Comparison of ENCODE assay signal across 18 cellular contexts in genomic region chr16:81642107-81642436, GRCh38.
DNase-seq lines count a peak whose midpoint lies in the region; ATAC-seq and TF ChIP-seq lines count a peak whose summit lies in the region.
"Had no signal": no experiment of that assay in that cellular context is flagged by ENCODE, and none has a peak within 500 bp of the region (broad histone marks: within the 10 kb centered on the region; RNA-seq: fewer than 3 reads in every experiment).

No MANE protein-coding gene starts in this region.

- peak; percentile 86 for ATAC-seq in activated CD4-positive, alpha-beta T cell treated with anti-CD3 and anti-CD28 coated beads for 36 hours
- no peak for ATAC-seq in natural killer cell
- ATAC-seq in natural killer cell treated with Interleukin-12 subunit alpha and Interleukin-12 subunit beta and Interleukin-15 and Interleukin-18, amount 100 ng/mL, for 72 hours = no peak

- H3K27ac ChIP-seq in hepatocyte = no peak overlapping the region
- H3K27ac ChIP-seq in RWPE1 = no peak overlapping the region
- H3K27ac ChIP-seq: 22Rv1; BLaER1 treated with 17β-estradiol and CSF1 and Interleukin-3, amounts not matched to agents 10 nM and 100 nM; PC-9 had no signal

- no peaks in the 10 kb centered on the region for H3K27me3 ChIP-seq in hepatocyte
- H3K27me3 ChIP-seq: BLaER1 treated with 17β-estradiol and CSF1 and Interleukin-3, amounts not matched to agents 10 nM and 100 nM had no signal

- H3K79me2 ChIP-seq in hepatocyte = peaks cover 48% of the 10 kb centered on the region

- H3K27me3 Mint-ChIP-seq in activated CD4-positive, alpha-beta T cell treated with anti-CD3 and anti-CD28 coated beads for 36 hours = no peaks in the 10 kb centered on the region
- no peaks in the 10 kb centered on the region for H3K27me3 Mint-ChIP-seq in natural killer cell (ENCODE audit: low read depth in 2 of 2)
- no peaks in the 10 kb centered on the region for H3K27me3 Mint-ChIP-seq in natural killer cell treated with Interleukin-12 subunit alpha and Interleukin-12 subunit beta and Interleukin-15 and Interleukin-18, amount 100 ng/mL, for 72 hours
- peaks cover 2 to 8% (median 3%) of the 10 kb centered on the region in 3 donors for H3K27me3 Mint-ChIP-seq in immature natural killer cell (ENCODE audit: low read depth in 3 of 3)
- H3K27me3 Mint-ChIP-seq: CD8-positive, alpha-beta memory T cell had no signal

- no peak overlapping the region for H3K4me3 Mint-ChIP-seq in activated CD4-positive, alpha-beta T cell treated with anti-CD3 and anti-CD28 coated beads for 36 hours
- H3K4me3 Mint-ChIP-seq in natural killer cell (no peak overlapping the region), immature natural killer cell (peak overlapping the region in 1 of 5 donors; percentile 12)
- H3K4me3 Mint-ChIP-seq in natural killer cell treated with Interleukin-12 subunit alpha and Interleukin-12 subunit beta and Interleukin-15 and Interleukin-18, amount 100 ng/mL, for 72 hours = no peak overlapping the region
- H3K4me3 Mint-ChIP-seq: CD8-positive, alpha-beta memory T cell had no signal

- peak; percentile 35 for DNase-seq in activated CD4-positive, alpha-beta T cell treated with anti-CD3 and anti-CD28 coated beads for 36 hours
- DNase-seq in activated CD4-positive, alpha-beta T cell treated with anti-CD3 and anti-CD28 coated beads, Interleukin-2, amount 50 U/mL, for 1 hour = no peak
- DNase-seq in natural killer cell = no peak
- DNase-seq in natural killer cell treated with Interleukin-12 subunit alpha and Interleukin-12 subunit beta and Interleukin-15 and Interleukin-18, amount 100 ng/mL, for 72 hours (ENCODE audit: low spot score) = no peak
- DNase-seq in immature natural killer cell = no peak
- no peak for DNase-seq in hepatocyte (ENCODE audit: low spot score)
- no peak for DNase-seq in AG20443 (ENCODE audit: low spot score)
- DNase-seq in RWPE1 (ENCODE audit: low spot score) = no peak
- DNase-seq: ACHN; Calu3; CD8-positive, alpha-beta memory T cell; Kasumi-1; NCI-H1694; PC-9; RPMI8226; SHP77 treated with DMSO at 0.1 percent for 48 hours had no signal

- no peak overlapping the region for H3K4me2 ChIP-seq in hepatocyte
- H3K4me2 ChIP-seq: BLaER1 treated with 17β-estradiol and CSF1 and Interleukin-3, amounts not matched to agents 10 nM and 100 nM; PC-9 had no signal

- no peaks in the 10 kb centered on the region for H3K36me3 ChIP-seq in hepatocyte (replicated peaks; ENCODE audit: insufficient read depth, low read depth)

- H3K9me3 ChIP-seq in hepatocyte (ENCODE audit: low read depth) = no peaks in the 10 kb centered on the region

- TF ChIP-seq CTCF in natural killer cell (IDR thresholded peaks at IDR 0.05) (no peak), hepatocyte (IDR thresholded peaks at IDR 0.05; ENCODE audit: poor library complexity) (no peak), RWPE1 (conservative IDR thresholded peaks at IDR 0.05; ENCODE audit: low read depth) (no peak)

- H3K4me1 Mint-ChIP-seq in activated CD4-positive, alpha-beta T cell treated with anti-CD3 and anti-CD28 coated beads for 36 hours = peaks cover 17% of the 10 kb centered on the region
- peaks cover 43 to 75% of the 10 kb centered on the region in 2 donors for H3K4me1 Mint-ChIP-seq in natural killer cell
- peaks cover 31 to 41% of the 10 kb centered on the region in 2 donors for H3K4me1 Mint-ChIP-seq in natural killer cell treated with Interleukin-12 subunit alpha and Interleukin-12 subunit beta and Interleukin-15 and Interleukin-18, amount 100 ng/mL, for 72 hours (ENCODE audit: low read depth in 2 of 2)
- peaks cover 59 to 84% of the 10 kb centered on the region in 2 donors for H3K4me1 Mint-ChIP-seq in immature natural killer cell

- intact Hi-C loops in activated CD4-positive, alpha-beta T cell treated with anti-CD3 and anti-CD28 coated beads for 36 hours (cut with DNase I, micrococcal nuclease) = no loop called here
- intact Hi-C loops in natural killer cell (cut with micrococcal nuclease) = no loop called here

- no peaks in the 10 kb centered on the region for H3K4me1 ChIP-seq in hepatocyte (ENCODE audit: insufficient read depth)

- 100% methylated on average over 4 of the region's 4 CpGs for WGBS in hepatocyte (ENCODE audit: low lambda C conversion rate, missing lambda C conversion rate)

- H3K9me3 Mint-ChIP-seq in activated CD4-positive, alpha-beta T cell treated with anti-CD3 and anti-CD28 coated beads for 36 hours (ENCODE audit: low read depth) = no peaks in the 10 kb centered on the region
- peaks cover 0 to 2% of the 10 kb centered on the region in 2 donors for H3K9me3 Mint-ChIP-seq in natural killer cell
- no peaks in the 10 kb centered on the region for H3K9me3 Mint-ChIP-seq in natural killer cell treated with Interleukin-12 subunit alpha and Interleukin-12 subunit beta and Interleukin-15 and Interleukin-18, amount 100 ng/mL, for 72 hours
- no peaks in the 10 kb centered on the region for H3K9me3 Mint-ChIP-seq in immature natural killer cell
- H3K9me3 Mint-ChIP-seq: CD8-positive, alpha-beta memory T cell had no signal

- peaks cover 7% of the 10 kb centered on the region for H4K20me1 ChIP-seq in hepatocyte (ENCODE audit: insufficient read depth, poor library complexity, severe bottlenecking)

- no peaks in the 10 kb centered on the region for H3K36me3 Mint-ChIP-seq in activated CD4-positive, alpha-beta T cell treated with anti-CD3 and anti-CD28 coated beads for 36 hours (ENCODE audit: low read depth)
- no peaks in the 10 kb centered on the region for H3K36me3 Mint-ChIP-seq in natural killer cell
- H3K36me3 Mint-ChIP-seq in natural killer cell treated with Interleukin-12 subunit alpha and Interleukin-12 subunit beta and Interleukin-15 and Interleukin-18, amount 100 ng/mL, for 72 hours = no peaks in the 10 kb centered on the region
- H3K36me3 Mint-ChIP-seq in immature natural killer cell = no peaks in the 10 kb centered on the region

- H2AFZ ChIP-seq in hepatocyte = no peak overlapping the region
- H2AFZ ChIP-seq: PC-9 had no signal

- no peak overlapping the region for H3K4me3 ChIP-seq in hepatocyte
- H3K4me3 ChIP-seq: BLaER1 treated with 17β-estradiol and CSF1 and Interleukin-3, amounts not matched to agents 10 nM and 100 nM; PC-9 had no signal

- CTCF ChIA-PET in activated CD4-positive, alpha-beta T cell treated with anti-CD3 and anti-CD28 coated beads for 36 hours (lab: Charles Lee) = interaction anchor here (0.8 kb wide), 1 partner anchor 12 kb away, joined by 3 read pairs; no protein-coding TSS in a partner anchor
- CTCF ChIA-PET in RWPE1 (lab: Yijun Ruan, JAX) = no interaction called here

- H3K27ac Mint-ChIP-seq in activated CD4-positive, alpha-beta T cell treated with anti-CD3 and anti-CD28 coated beads for 36 hours = no peak overlapping the region
- peak overlapping the region; percentile 48 to 80 for H3K27ac Mint-ChIP-seq in natural killer cell
- peak overlapping the region in 1 of 2 donors; percentile 76 for H3K27ac Mint-ChIP-seq in natural killer cell treated with Interleukin-12 subunit alpha and Interleukin-12 subunit beta and Interleukin-15 and Interleukin-18, amount 100 ng/mL, for 72 hours
- H3K27ac Mint-ChIP-seq in immature natural killer cell = peak overlapping the region in 4 of 6 donors; percentile 28 to 77 (median 58)

- POLR2A ChIA-PET in activated CD4-positive, alpha-beta T cell treated with anti-CD3 and anti-CD28 coated beads for 36 hours (lab: Charles Lee) = no interaction called here
- POLR2A ChIA-PET in RWPE1 (lab: Yijun Ruan, JAX; ENCODE audit: low non-redundant PET) = no interaction called here

- H3K9me2 ChIP-seq in hepatocyte (replicated peaks; ENCODE audit: insufficient read depth) = no peaks in the 10 kb centered on the region
